ENCODE assay signal across 8 cellular contexts in genomic region chr12:98503593-98504367, GRCh38. TPM values are rescaled to one million over a fixed set of nuclear protein-coding genes. Genes with fewer than 3 reads are reported as not detected.
A peak's percentile ranks its signal among the peaks of the same experiment; 100 is the strongest.
DNase-seq lines count a peak whose midpoint lies in the region; ATAC-seq and TF ChIP-seq lines count a peak whose summit lies in the region.

No MANE protein-coding gene starts in this region.

- H3K36me3 Mint-ChIP-seq in activated CD4-positive, alpha-beta memory T cell treated with anti-CD3 and anti-CD28 coated beads for 36 hours, result peaks cover 11% of the 10 kb centered on the region

- H3K4me3 Mint-ChIP-seq in activated CD4-positive, alpha-beta memory T cell treated with anti-CD3 and anti-CD28 coated beads for 36 hours, result peak overlapping the region; percentile 86

- H3K4me1 ChIP-seq in duodenal mucosa (ENCODE audit: control insufficient read depth in 1 of 2, insufficient read depth in 2 of 2, low read length in 2 of 2), result peaks cover 8 to 15% of the 10 kb centered on the region in 2 donors
- peaks cover 10% of the 10 kb centered on the region for H3K4me1 ChIP-seq in lower lobe of right lung

- H3K36me3 ChIP-seq in duodenal mucosa (ENCODE audit: control insufficient read depth in 1 of 2, insufficient read depth in 2 of 2, low read length in 2 of 2) (no peaks in the 10 kb centered on the region), lower lobe of right lung (no peaks in the 10 kb centered on the region)

- CTCF ChIA-PET in activated CD4-positive, alpha-beta memory T cell treated with anti-CD3 and anti-CD28 coated beads for 36 hours (lab: Charles Lee), result interaction anchor here (0.6 to 1.0 kb wide), 2 partner anchors 12 to 29 kb away, joined by 3 to 8 read pairs; partner anchors contain the start of gene TMPO

- H3K4me3 ChIP-seq in duodenal mucosa (ENCODE audit: low read depth in 1 of 2, low read length in 2 of 2), result peak overlapping the region; percentile 66 to 73
- peak overlapping the region; percentile 70 for H3K4me3 ChIP-seq in lower lobe of right lung

- peaks cover 39% of the 10 kb centered on the region for H3K4me1 Mint-ChIP-seq in activated CD4-positive, alpha-beta memory T cell treated with anti-CD3 and anti-CD28 coated beads for 36 hours (ENCODE audit: low read depth)

- peak; percentile 4 for TF ChIP-seq CTCF in lower lobe of right lung (IDR thresholded peaks at IDR 0.05)

- peaks cover 9% of the 10 kb centered on the region for H3K27me3 Mint-ChIP-seq in activated CD4-positive, alpha-beta memory T cell treated with anti-CD3 and anti-CD28 coated beads for 36 hours

- H3K27ac ChIP-seq in duodenal mucosa (ENCODE audit: low read depth, low read length) (peak overlapping the region; percentile 89), lower lobe of right lung (peak overlapping the region; percentile 94)

- peak; percentile 97 for DNase-seq in CD1c-positive myeloid dendritic cell (ENCODE audit: extremely low spot score)
- peak; percentile 96 for DNase-seq in NCI-H82 (lab: John Stamatoyannopoulos, UW)
- peak; percentile 97 for DNase-seq in activated CD4-positive, alpha-beta memory T cell treated with anti-CD3 and anti-CD28 coated beads for 36 hours
- peak; percentile 96 for DNase-seq in lower lobe of right lung
- DNase-seq in stimulated activated CD4-positive, alpha-beta T cell treated with anti-CD3 and anti-CD28 coated beads, TNF-alpha, amount 100 ng/mL, for 1 hour (ENCODE audit: low read depth in 3 of 3, low spot score in 1 of 3), result peak; percentile 86 to 95 (median 90)

- peaks cover 0 to 2% of the 10 kb centered on the region in 2 donors for H3K9me3 ChIP-seq in duodenal mucosa (ENCODE audit: control insufficient read depth in 1 of 2, low read length in 2 of 2)
- no peaks in the 10 kb centered on the region for H3K9me3 ChIP-seq in lower lobe of right lung

- H3K9ac ChIP-seq in duodenal mucosa (ENCODE audit: low read depth in 1 of 2, low read length in 2 of 2), result peak overlapping the region; percentile 59 to 68

- ATAC-seq in GM19438 (IDR thresholded peaks at IDR 0.05; ENCODE audit: low read depth, unreplicated experiment), result peak; percentile 70
- ATAC-seq in HG03571 (IDR thresholded peaks at IDR 0.05; ENCODE audit: unreplicated experiment), result peak; percentile 72
- peak; percentile 95 to 97 for ATAC-seq in lower lobe of right lung

- H3K27ac Mint-ChIP-seq in activated CD4-positive, alpha-beta memory T cell treated with anti-CD3 and anti-CD28 coated beads for 36 hours, result peak overlapping the region; percentile 99

- H3K27me3 ChIP-seq in duodenal mucosa (ENCODE audit: control insufficient read depth in 1 of 2, insufficient read depth in 2 of 2, low read length in 2 of 2) (no peaks in the 10 kb centered on the region), lower lobe of right lung (ENCODE audit: low read depth) (no peaks in the 10 kb centered on the region)

- peaks cover 8% of the 10 kb centered on the region for H3K9me3 Mint-ChIP-seq in activated CD4-positive, alpha-beta memory T cell treated with anti-CD3 and anti-CD28 coated beads for 36 hours

- POLR2A ChIA-PET in activated CD4-positive, alpha-beta memory T cell treated with anti-CD3 and anti-CD28 coated beads for 36 hours (lab: Charles Lee), result interaction anchor here (1.0 to 4.1 kb wide), 3 partner anchors 12 to 89 kb away, joined by 4 to 39 read pairs (median 4); partner anchors contain the start of genes SLC25A3 and TMPO

- intact Hi-C loops in activated CD4-positive, alpha-beta memory T cell treated with anti-CD3 and anti-CD28 coated beads for 36 hours (cut with micrococcal nuclease), result loop anchor here (1.0 to 5.0 kb wide), 6 partner anchors 12 to 1764 kb away; partner anchors contain the start of genes APAF1, DEPDC4, SCYL2 and SLC25A3
- intact Hi-C loops in lower lobe of right lung (cut with DNase I), result no loop called here

RNA-seq across cellular contexts. Expression of gene TMPO, which starts 11.6 kb away (rescaled TPM):
- 100 to 1,000 TPM; 371 to 375 TPM for total RNA-seq in activated CD4-positive, alpha-beta memory T cell treated with anti-CD3 and anti-CD28 coated beads for 36 hours
- total RNA-seq in lower lobe of right lung, result 61.7 TPM

Comparison
In these comparisons a context has a peak if more than half of its experiments do, and no peak if none do; other contexts are left out.
1. Peak in every context shown above with its lines: DNase-seq, ATAC-seq, H3K4me3 ChIP-seq and H3K27ac ChIP-seq.